In genomic region chr4:72860766-72861165, GRCh38 we compare ENCODE assay signal across 23 cellular contexts.
DNase-seq lines count a peak whose midpoint lies in the region; ATAC-seq lines count a peak whose summit lies in the region.
"Had no signal": no experiment of that assay in that cellular context is flagged by ENCODE, and none has a peak within 500 bp of the region (broad histone marks: within the 10 kb centered on the region; RNA-seq: fewer than 3 reads in every experiment).

No MANE protein-coding gene starts in this region.

- H3K4me3 ChIP-seq in right cardiac atrium (ENCODE audit: low read length) = no peak overlapping the region
- H3K4me3 ChIP-seq: BLaER1, GM23338 had no signal

- H3K4me1 ChIP-seq in right cardiac atrium (ENCODE audit: control insufficient read depth, insufficient read depth, low read length) = no peaks in the 10 kb centered on the region
- H3K4me1 ChIP-seq: BLaER1 had no signal

- intact Hi-C loops in Right ventricle myocardium inferior (cut with DNase I) = no loop called here
- intact Hi-C loops in right cardiac atrium (cut with DNase I) = no loop called here

- ATAC-seq in Right ventricle myocardium inferior (peak; percentile 23), right cardiac atrium (no peak), HG03457 (IDR thresholded peaks at IDR 0.05; ENCODE audit: unreplicated experiment) (no peak)
- ATAC-seq: GM23338 had no signal

- no peak overlapping the region for H3K27ac ChIP-seq in right cardiac atrium (ENCODE audit: low read length)
- H3K27ac ChIP-seq: 22Rv1, BLaER1 had no signal

- no peaks in the 10 kb centered on the region for H3K9me3 ChIP-seq in right cardiac atrium (ENCODE audit: control insufficient read depth, low read length)
- H3K9me3 ChIP-seq: BLaER1 had no signal

- no peaks in the 10 kb centered on the region for H3K27me3 ChIP-seq in right cardiac atrium (ENCODE audit: control insufficient read depth, insufficient read depth)
- H3K27me3 ChIP-seq: BLaER1 had no signal

- DNase-seq in Right ventricle myocardium inferior (ENCODE audit: missing footprints) (no peak), right cardiac atrium (no peak), fibroblast of peridontal ligament (ENCODE audit: extremely low read depth) (peak; percentile 6), kidney tubule cell (ENCODE audit: low spot score) (peak; percentile 5), NCI-H774 (lab: John Stamatoyannopoulos, UW) (no peak), Ammon's horn (ENCODE audit: low spot score) (no peak)
- no peak for DNase-seq in activated naive CD4-positive, alpha-beta T cell (lab: John Stamatoyannopoulos, UW)
- DNase-seq: CD4-positive, CD25-positive, alpha-beta regulatory T cell; DMS53; GF-D8; H9; KBM-7; MM.1S; NCI-H2029 treated with DMSO at 0.1 percent for 48 hours; NCI-H2171; NCI-H226; NCI-H510A treated with DMSO at 0.1 percent for 48 hours; RPMI8226; SHP77 had no signal

Comparison
In these comparisons a context has a peak if more than half of its experiments do, and no peak if none do; other contexts are left out.
1. DNase-seq: peak in fibroblast of peridontal ligament (single experiment) and kidney tubule cell (single experiment); none in Right ventricle myocardium inferior (single experiment), right cardiac atrium (0 of 3), NCI-H774 (single experiment), Ammon's horn (single experiment) and activated naive CD4-positive, alpha-beta T cell (0 of 4).